Comparison of ENCODE assay signal across 14 cellular contexts in the genomic region with DNA sequence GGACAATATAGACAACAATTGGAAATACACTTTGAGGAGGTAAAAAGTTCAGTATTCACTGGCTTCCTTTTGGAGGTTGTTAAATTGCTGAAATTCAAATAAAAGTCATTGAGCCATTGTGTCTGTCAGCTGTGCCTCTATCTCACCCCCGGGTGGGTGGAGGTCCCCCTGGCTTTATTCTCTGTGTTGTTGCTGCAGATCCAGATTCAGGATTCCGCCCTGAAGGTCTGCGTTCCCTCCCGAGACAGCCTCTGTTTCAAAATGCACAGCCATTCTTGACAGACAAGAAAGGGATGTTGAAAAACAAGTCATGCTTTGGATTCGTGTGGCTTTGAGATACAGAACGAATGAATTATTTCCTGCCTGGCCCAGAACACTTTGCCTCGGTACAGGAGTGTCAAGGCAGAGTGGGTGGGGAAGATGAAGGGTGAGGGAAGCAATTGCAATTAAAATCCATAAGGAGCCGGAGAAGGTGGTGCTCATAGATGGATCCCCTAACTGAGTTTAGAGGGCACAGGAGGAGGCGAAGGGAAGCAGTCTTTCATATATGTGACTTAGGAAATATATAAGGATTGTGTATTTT.
"Had no signal": no experiment of that assay in that cellular context is flagged by ENCODE, and none has a peak within 500 bp of the region (broad histone marks: within the 10 kb centered on the region; RNA-seq: fewer than 3 reads in every experiment).

No MANE protein-coding gene starts in this region.

- H3K4me3 Mint-ChIP-seq: activated CD4-positive, alpha-beta T cell treated with anti-CD3 and anti-CD28 coated beads, Interleukin-2, amount 10 ng/mL, durations not matched to agents 7 days and 5 days; activated naive CD8-positive, alpha-beta T cell treated with anti-CD3 and anti-CD28 coated beads, Interleukin-2, amount 10 ng/mL, durations not matched to agents 7 days and 5 days; dendritic cell treated with granulocyte-macrophage colony-stimulating factor and Interleukin-4, amounts not matched to agents 40 ng/mL and 50 ng/mL, for 4 days; effector memory CD8-positive, alpha-beta T cell; memory B cell; naive thymus-derived CD8-positive, alpha-beta T cell had no signal

- H3K36me3 ChIP-seq: gastroesophageal sphincter, thoracic aorta had no signal

- H3K27ac Mint-ChIP-seq: activated CD4-positive, alpha-beta T cell treated with anti-CD3 and anti-CD28 coated beads, Interleukin-2, amount 10 ng/mL, durations not matched to agents 7 days and 5 days; activated naive CD8-positive, alpha-beta T cell treated with anti-CD3 and anti-CD28 coated beads, Interleukin-2, amount 10 ng/mL, durations not matched to agents 7 days and 5 days; dendritic cell treated with granulocyte-macrophage colony-stimulating factor and Interleukin-4, amounts not matched to agents 40 ng/mL and 50 ng/mL, for 4 days; effector memory CD8-positive, alpha-beta T cell; memory B cell; naive thymus-derived CD8-positive, alpha-beta T cell had no signal

- H3K27me3 Mint-ChIP-seq: dendritic cell treated with granulocyte-macrophage colony-stimulating factor and Interleukin-4, amounts not matched to agents 40 ng/mL and 50 ng/mL, for 4 days had no signal

- H3K4me3 ChIP-seq: gastroesophageal sphincter, thoracic aorta had no signal

- ATAC-seq: effector memory CD8-positive, alpha-beta T cell; gastroesophageal sphincter; left ventricle myocardium superior; naive thymus-derived CD8-positive, alpha-beta T cell had no signal

- H3K4me1 Mint-ChIP-seq: activated CD4-positive, alpha-beta T cell treated with anti-CD3 and anti-CD28 coated beads, Interleukin-2, amount 10 ng/mL, durations not matched to agents 7 days and 5 days; activated naive CD8-positive, alpha-beta T cell treated with anti-CD3 and anti-CD28 coated beads, Interleukin-2, amount 10 ng/mL, durations not matched to agents 7 days and 5 days; memory B cell; naive thymus-derived CD8-positive, alpha-beta T cell had no signal

- H3K27me3 ChIP-seq: gastroesophageal sphincter had no signal

- DNase-seq: activated CD4-positive, alpha-beta T cell treated with anti-CD3 and anti-CD28 coated beads, Interleukin-2, amount 10 ng/mL, durations not matched to agents 7 days and 5 days; activated naive CD4-positive, alpha-beta T cell; activated naive CD8-positive, alpha-beta T cell treated with anti-CD3 and anti-CD28 coated beads, Interleukin-2, amount 10 ng/mL, durations not matched to agents 7 days and 5 days; anterior cingulate cortex; effector memory CD8-positive, alpha-beta T cell; kidney glomerular epithelial cell; left ventricle myocardium superior; naive thymus-derived CD8-positive, alpha-beta T cell; stimulated activated CD4-positive, alpha-beta T cell treated with anti-CD3 and anti-CD28 coated beads, Interleukin-1b, Interleukin-23, amount 100 ng/mL, for 48 hours; SW 1271 had no signal

- H3K36me3 Mint-ChIP-seq: activated naive CD8-positive, alpha-beta T cell treated with anti-CD3 and anti-CD28 coated beads, Interleukin-2, amount 10 ng/mL, durations not matched to agents 7 days and 5 days; memory B cell; naive thymus-derived CD8-positive, alpha-beta T cell had no signal

- H3K27ac ChIP-seq: thoracic aorta had no signal

- H3K9me3 Mint-ChIP-seq: activated CD4-positive, alpha-beta T cell treated with anti-CD3 and anti-CD28 coated beads, Interleukin-2, amount 10 ng/mL, durations not matched to agents 7 days and 5 days; activated naive CD8-positive, alpha-beta T cell treated with anti-CD3 and anti-CD28 coated beads, Interleukin-2, amount 10 ng/mL, durations not matched to agents 7 days and 5 days; dendritic cell treated with granulocyte-macrophage colony-stimulating factor and Interleukin-4, amounts not matched to agents 40 ng/mL and 50 ng/mL, for 4 days; effector memory CD8-positive, alpha-beta T cell; memory B cell; naive thymus-derived CD8-positive, alpha-beta T cell had no signal

- H3K9me3 ChIP-seq: gastroesophageal sphincter, thoracic aorta had no signal
